In genomic region chr1:116741781-116742565, GRCh38 we compare ENCODE assay signal across 29 cellular contexts. TPM values are rescaled to one million over a fixed set of nuclear protein-coding genes. Genes with fewer than 3 reads are reported as not detected.
DNase-seq lines count a peak whose midpoint lies in the region; ATAC-seq and TF ChIP-seq lines count a peak whose summit lies in the region.
"Had no signal": no experiment of that assay in that cellular context is flagged by ENCODE, and none has a peak within 500 bp of the region (broad histone marks: within the 10 kb centered on the region; RNA-seq: fewer than 3 reads in every experiment).

No MANE protein-coding gene starts in this region.

- peaks cover 40% of the 10 kb centered on the region for H3K4me1 Mint-ChIP-seq in T-helper 2 cell treated with Interferon-gamma antibody and Interleukin-4, amounts not matched to agents 5 μg/mL and 100 μg/mL, for 36 hours (ENCODE audit: low read depth)
- peaks cover 44% of the 10 kb centered on the region for H3K4me1 Mint-ChIP-seq in activated T-helper 1 cell treated with anti-CD3 and anti-CD28 coated beads, Interleukin-12 subunit alpha, Interleukin-12 subunit beta, Interleukin-2, Interleukin-4 antibody, amounts not matched to agents 30 ng/mL and 10 ng/mL and 1 ng/mL, durations not matched to agents 14 hours and 24 hours and 36 hours (ENCODE audit: low read depth)

- H3K4me1 ChIP-seq in osteoblast (ENCODE audit: insufficient read depth, low read length): no peaks in the 10 kb centered on the region
- H3K4me1 ChIP-seq: Caco-2 had no signal

- intact Hi-C loops in activated T-helper 1 cell treated with anti-CD3 and anti-CD28 coated beads, Interleukin-12 subunit alpha, Interleukin-12 subunit beta, Interleukin-2, Interleukin-4 antibody, amounts not matched to agents 30 ng/mL and 10 ng/mL and 1 ng/mL, durations not matched to agents 14 hours and 24 hours and 36 hours (cut with micrococcal nuclease): no loop called here

- peak overlapping the region; percentile 32 for H3K27ac Mint-ChIP-seq in T-helper 2 cell treated with Interferon-gamma antibody and Interleukin-4, amounts not matched to agents 5 μg/mL and 100 μg/mL, for 36 hours
- peak overlapping the region; percentile 46 for H3K27ac Mint-ChIP-seq in activated T-helper 1 cell treated with anti-CD3 and anti-CD28 coated beads, Interleukin-12 subunit alpha, Interleukin-12 subunit beta, Interleukin-2, Interleukin-4 antibody, amounts not matched to agents 30 ng/mL and 10 ng/mL and 1 ng/mL, durations not matched to agents 14 hours and 24 hours and 36 hours
- H3K27ac Mint-ChIP-seq: B cell had no signal

- no peaks in the 10 kb centered on the region for H4K20me1 ChIP-seq in osteoblast (ENCODE audit: insufficient read depth, low read length)

- H3K27ac ChIP-seq in osteoblast (ENCODE audit: low read depth, low read length): no peak overlapping the region
- H3K27ac ChIP-seq: 22Rv1, C4-2B, HL-60 had no signal

- peaks cover 47% of the 10 kb centered on the region for H3K9me3 Mint-ChIP-seq in T-helper 2 cell treated with Interferon-gamma antibody and Interleukin-4, amounts not matched to agents 5 μg/mL and 100 μg/mL, for 36 hours
- peaks cover 54% of the 10 kb centered on the region for H3K9me3 Mint-ChIP-seq in activated T-helper 1 cell treated with anti-CD3 and anti-CD28 coated beads, Interleukin-12 subunit alpha, Interleukin-12 subunit beta, Interleukin-2, Interleukin-4 antibody, amounts not matched to agents 30 ng/mL and 10 ng/mL and 1 ng/mL, durations not matched to agents 14 hours and 24 hours and 36 hours

- H3K27me3 Mint-ChIP-seq in T-helper 2 cell treated with Interferon-gamma antibody and Interleukin-4, amounts not matched to agents 5 μg/mL and 100 μg/mL, for 36 hours (ENCODE audit: low read depth): no peaks in the 10 kb centered on the region
- no peaks in the 10 kb centered on the region for H3K27me3 Mint-ChIP-seq in activated T-helper 1 cell treated with anti-CD3 and anti-CD28 coated beads, Interleukin-12 subunit alpha, Interleukin-12 subunit beta, Interleukin-2, Interleukin-4 antibody, amounts not matched to agents 30 ng/mL and 10 ng/mL and 1 ng/mL, durations not matched to agents 14 hours and 24 hours and 36 hours (ENCODE audit: insufficient read depth)
- H3K27me3 Mint-ChIP-seq: B cell, IgD-negative memory B cell had no signal

- H3K9me3 ChIP-seq in osteoblast (ENCODE audit: low read depth, low read length): peaks cover 8% of the 10 kb centered on the region
- H3K9me3 ChIP-seq: Caco-2 had no signal

- H3K79me2 ChIP-seq in osteoblast (ENCODE audit: insufficient read depth, low read length): no peaks in the 10 kb centered on the region

- no peak overlapping the region for H2AFZ ChIP-seq in osteoblast (ENCODE audit: low read length)

- ATAC-seq in HG03025 (IDR thresholded peaks at IDR 0.05; ENCODE audit: low FRiP score, unreplicated experiment): no peak
- ATAC-seq: CD8-positive, alpha-beta T cell; HCT116 had no signal

- H3K36me3 Mint-ChIP-seq in T-helper 2 cell treated with Interferon-gamma antibody and Interleukin-4, amounts not matched to agents 5 μg/mL and 100 μg/mL, for 36 hours (ENCODE audit: low read depth): peaks cover 50% of the 10 kb centered on the region
- peaks cover 39% of the 10 kb centered on the region for H3K36me3 Mint-ChIP-seq in activated T-helper 1 cell treated with anti-CD3 and anti-CD28 coated beads, Interleukin-12 subunit alpha, Interleukin-12 subunit beta, Interleukin-2, Interleukin-4 antibody, amounts not matched to agents 30 ng/mL and 10 ng/mL and 1 ng/mL, durations not matched to agents 14 hours and 24 hours and 36 hours (ENCODE audit: low read depth)

- TF ChIP-seq CTCF in osteoblast (IDR thresholded peaks at IDR 0.05; ENCODE audit: extremely low read depth, low read depth, low read length): no peak

- no peak overlapping the region for H3K4me3 ChIP-seq in osteoblast (ENCODE audit: insufficient read depth, low read length)

- no peaks in the 10 kb centered on the region for H3K36me3 ChIP-seq in osteoblast (ENCODE audit: insufficient read depth, low read length)

- H3K27me3 ChIP-seq in osteoblast (ENCODE audit: insufficient read depth, low read length): no peaks in the 10 kb centered on the region

- H3K4me2 ChIP-seq in osteoblast (ENCODE audit: insufficient read depth, low read length): no peak overlapping the region

- no peak overlapping the region for H3K4me3 Mint-ChIP-seq in T-helper 2 cell treated with Interferon-gamma antibody and Interleukin-4, amounts not matched to agents 5 μg/mL and 100 μg/mL, for 36 hours
- no peak overlapping the region for H3K4me3 Mint-ChIP-seq in activated T-helper 1 cell treated with anti-CD3 and anti-CD28 coated beads, Interleukin-12 subunit alpha, Interleukin-12 subunit beta, Interleukin-2, Interleukin-4 antibody, amounts not matched to agents 30 ng/mL and 10 ng/mL and 1 ng/mL, durations not matched to agents 14 hours and 24 hours and 36 hours
- H3K4me3 Mint-ChIP-seq: B cell; CD8-positive, alpha-beta T cell; IgD-negative memory B cell had no signal

- DNase-seq in T-helper 2 cell treated with Interferon-gamma antibody and Interleukin-4, amounts not matched to agents 5 μg/mL and 100 μg/mL, for 36 hours (ENCODE audit: low spot score): no peak
- DNase-seq in T-helper 2 cell (no peak), osteoblast (ENCODE audit: insufficient read length, low spot score, missing footprints) (peak; percentile 22), NCI-H128 (lab: John Stamatoyannopoulos, UW; ENCODE audit: unreplicated experiment) (no peak)
- peak; percentile 55 for DNase-seq in activated effector memory CD4-positive, alpha-beta T cell treated with anti-CD3 and anti-CD28 coated beads, Interleukin-2, amount 50 U/mL, for 16 hours
- no peak for DNase-seq in activated effector memory CD4-positive, alpha-beta T cell treated with Interleukin-2 at 50 U/mL for 16 hours
- no peak for DNase-seq in activated T-helper 1 cell treated with anti-CD3 and anti-CD28 coated beads, Interleukin-12 subunit alpha, Interleukin-12 subunit beta, Interleukin-2, Interleukin-4 antibody, amounts not matched to agents 30 ng/mL and 10 ng/mL and 1 ng/mL, durations not matched to agents 14 hours and 24 hours and 36 hours (ENCODE audit: low spot score)
- DNase-seq: Caco-2; CD8-positive, alpha-beta T cell; DMS79; GF-D8; NCI-H1092; NCI-H1436; NCI-H187; NCI-H2081 treated with DMSO at 0.1 percent for 48 hours; NCI-H2171; NCI-H226; NCI-H510A; NCI-H69; Right ventricle myocardium superior; RPMI8226 had no signal

RNA-seq across cellular contexts. Expression of gene CD2, which starts 12.3 kb away (rescaled TPM):
- 651 and 685 TPM in 2 replicates for total RNA-seq in activated T-helper 1 cell treated with anti-CD3 and anti-CD28 coated beads, Interleukin-12 subunit alpha, Interleukin-12 subunit beta, Interleukin-2, Interleukin-4 antibody, amounts not matched to agents 30 ng/mL and 10 ng/mL and 1 ng/mL, durations not matched to agents 14 hours and 24 hours and 36 hours
- not detected in 2 replicates for total RNA-seq in osteoblast
- total RNA-seq: Caco-2, H4 had no signal

Comparison
In these comparisons a context has a peak if more than half of its experiments do, and no peak if none do; other contexts are left out.
1. DNase-seq: peak in activated effector memory CD4-positive, alpha-beta T cell treated with anti-CD3 and anti-CD28 coated beads, Interleukin-2, amount 50 U/mL, for 16 hours (single experiment) and osteoblast (single experiment); none in T-helper 2 cell treated with Interferon-gamma antibody and Interleukin-4, amounts not matched to agents 5 μg/mL and 100 μg/mL, for 36 hours (single experiment), T-helper 2 cell (0 of 5), activated effector memory CD4-positive, alpha-beta T cell treated with Interleukin-2 at 50 U/mL for 16 hours (single experiment), activated T-helper 1 cell treated with anti-CD3 and anti-CD28 coated beads, Interleukin-12 subunit alpha, Interleukin-12 subunit beta, Interleukin-2, Interleukin-4 antibody, amounts not matched to agents 30 ng/mL and 10 ng/mL and 1 ng/mL, durations not matched to agents 14 hours and 24 hours and 36 hours (single experiment) and NCI-H128 (single experiment).
2. RNA of gene CD2, which starts 12.3 kb away (total RNA-seq): 651 to 685 TPM in activated T-helper 1 cell treated with anti-CD3 and anti-CD28 coated beads, Interleukin-12 subunit alpha, Interleukin-12 subunit beta, Interleukin-2, Interleukin-4 antibody, amounts not matched to agents 30 ng/mL and 10 ng/mL and 1 ng/mL, durations not matched to agents 14 hours and 24 hours and 36 hours; not detected in osteoblast; every median in the first group is over 100 times any median in the second.